ENCODE assay signal across 1 cellular context in genomic region chr16:87382023-87382785, GRCh38.
TF ChIP-seq lines count a peak whose summit lies in the region.

No MANE protein-coding gene starts in this region.

TF ChIP-seq in HepG2, 621 proteins besides CTCF, POLR2A, EP300 and RAD21 (continued from another document and continues in another):
- TF ChIP-seq ZBTB4 (CRISPR knock-in tag; IDR thresholded peaks at IDR 0.05; ENCODE audit: borderline replicate concordance): peak; percentile 65; the same call in 1 of the 2 replicates
- TF ChIP-seq SIN3B (IDR thresholded peaks at IDR 0.05; ENCODE audit: low read length): 0 out of 2 replicates have a peak, but pooled peaks have one; percentile 8
- TF ChIP-seq MAFG (CRISPR knock-in tag; IDR thresholded peaks at IDR 0.05): no peak
- TF ChIP-seq ELF3 (CRISPR knock-in tag; IDR thresholded peaks at IDR 0.05): peak; percentile 87
- TF ChIP-seq GPN1 (CRISPR knock-in tag; IDR thresholded peaks at IDR 0.05; ENCODE audit: borderline replicate concordance): no peak
- TF ChIP-seq ZNF264 (CRISPR knock-in tag; IDR thresholded peaks at IDR 0.05): peak; percentile 85
- peak; percentile 99 for TF ChIP-seq MEIS1 (CRISPR knock-in tag; IDR thresholded peaks at IDR 0.05; ENCODE audit: borderline replicate concordance)
- peak; percentile 64 for TF ChIP-seq ZFY (CRISPR knock-in tag; IDR thresholded peaks at IDR 0.05)
- no peak for TF ChIP-seq ZNF547 (CRISPR knock-in tag; IDR thresholded peaks at IDR 0.05)
- TF ChIP-seq SNAI1 (CRISPR knock-in tag; IDR thresholded peaks at IDR 0.05; ENCODE audit: borderline replicate concordance): no peak
- peak; percentile 82; the same call in 1 of the 2 replicates for TF ChIP-seq ZNF772 (CRISPR knock-in tag; IDR thresholded peaks at IDR 0.05)
- peak; percentile 5; the same call in 1 of the 2 replicates for TF ChIP-seq ZKSCAN1 (IDR thresholded peaks at IDR 0.05; ENCODE audit: low read length)
- TF ChIP-seq, protein P1, sequence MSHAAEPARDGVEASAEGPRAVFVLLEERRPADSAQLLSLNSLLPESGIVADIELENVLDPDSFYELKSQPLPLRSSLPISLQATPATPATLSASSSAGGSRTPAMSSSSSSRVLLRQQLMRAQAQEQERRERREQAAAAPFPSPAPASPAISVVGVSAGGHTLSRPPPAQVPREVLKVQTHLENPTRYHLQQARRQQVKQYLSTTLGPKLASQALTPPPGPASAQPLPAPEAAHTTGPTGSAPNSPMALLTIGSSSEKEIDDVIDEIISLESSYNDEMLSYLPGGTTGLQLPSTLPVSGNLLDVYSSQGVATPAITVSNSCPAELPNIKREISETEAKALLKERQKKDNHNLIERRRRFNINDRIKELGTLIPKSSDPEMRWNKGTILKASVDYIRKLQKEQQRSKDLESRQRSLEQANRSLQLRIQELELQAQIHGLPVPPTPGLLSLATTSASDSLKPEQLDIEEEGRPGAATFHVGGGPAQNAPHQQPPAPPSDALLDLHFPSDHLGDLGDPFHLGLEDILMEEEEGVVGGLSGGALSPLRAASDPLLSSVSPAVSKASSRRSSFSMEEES (CRISPR knock-in tag; IDR thresholded peaks at IDR 0.05): peak; percentile 86
- peak; percentile 52; the same call in 1 of the 2 replicates for TF ChIP-seq ZNF292 (CRISPR knock-in tag; IDR thresholded peaks at IDR 0.05; ENCODE audit: borderline replicate concordance, low read depth)
- peak; percentile 37; the same call in 1 of the 2 replicates for TF ChIP-seq ZNF441 (CRISPR knock-in tag; IDR thresholded peaks at IDR 0.05; ENCODE audit: borderline replicate concordance)
- TF ChIP-seq ZNF782 (CRISPR knock-in tag; IDR thresholded peaks at IDR 0.05; ENCODE audit: borderline replicate concordance): 0 out of 2 replicates have a peak, but pooled peaks have one; percentile 67
- TF ChIP-seq ZNF17 (CRISPR knock-in tag; IDR thresholded peaks at IDR 0.05): no peak
- TF ChIP-seq RFX3 (CRISPR knock-in tag; IDR thresholded peaks at IDR 0.05): no peak
- TF ChIP-seq CBX5 (CRISPR knock-in tag; IDR thresholded peaks at IDR 0.05; ENCODE audit: borderline replicate concordance): no peak; the same call in 1 of the 2 replicates
- TF ChIP-seq, protein P2, sequence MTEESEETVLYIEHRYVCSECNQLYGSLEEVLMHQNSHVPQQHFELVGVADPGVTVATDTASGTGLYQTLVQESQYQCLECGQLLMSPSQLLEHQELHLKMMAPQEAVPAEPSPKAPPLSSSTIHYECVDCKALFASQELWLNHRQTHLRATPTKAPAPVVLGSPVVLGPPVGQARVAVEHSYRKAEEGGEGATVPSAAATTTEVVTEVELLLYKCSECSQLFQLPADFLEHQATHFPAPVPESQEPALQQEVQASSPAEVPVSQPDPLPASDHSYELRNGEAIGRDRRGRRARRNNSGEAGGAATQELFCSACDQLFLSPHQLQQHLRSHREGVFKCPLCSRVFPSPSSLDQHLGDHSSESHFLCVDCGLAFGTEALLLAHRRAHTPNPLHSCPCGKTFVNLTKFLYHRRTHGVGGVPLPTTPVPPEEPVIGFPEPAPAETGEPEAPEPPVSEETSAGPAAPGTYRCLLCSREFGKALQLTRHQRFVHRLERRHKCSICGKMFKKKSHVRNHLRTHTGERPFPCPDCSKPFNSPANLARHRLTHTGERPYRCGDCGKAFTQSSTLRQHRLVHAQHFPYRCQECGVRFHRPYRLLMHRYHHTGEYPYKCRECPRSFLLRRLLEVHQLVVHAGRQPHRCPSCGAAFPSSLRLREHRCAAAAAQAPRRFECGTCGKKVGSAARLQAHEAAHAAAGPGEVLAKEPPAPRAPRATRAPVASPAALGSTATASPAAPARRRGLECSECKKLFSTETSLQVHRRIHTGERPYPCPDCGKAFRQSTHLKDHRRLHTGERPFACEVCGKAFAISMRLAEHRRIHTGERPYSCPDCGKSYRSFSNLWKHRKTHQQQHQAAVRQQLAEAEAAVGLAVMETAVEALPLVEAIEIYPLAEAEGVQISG (CRISPR knock-in tag; IDR thresholded peaks at IDR 0.05): peak; percentile 75
- no peak for TF ChIP-seq RARG (CRISPR knock-in tag; IDR thresholded peaks at IDR 0.05; ENCODE audit: low read depth)
- TF ChIP-seq, protein P3, sequence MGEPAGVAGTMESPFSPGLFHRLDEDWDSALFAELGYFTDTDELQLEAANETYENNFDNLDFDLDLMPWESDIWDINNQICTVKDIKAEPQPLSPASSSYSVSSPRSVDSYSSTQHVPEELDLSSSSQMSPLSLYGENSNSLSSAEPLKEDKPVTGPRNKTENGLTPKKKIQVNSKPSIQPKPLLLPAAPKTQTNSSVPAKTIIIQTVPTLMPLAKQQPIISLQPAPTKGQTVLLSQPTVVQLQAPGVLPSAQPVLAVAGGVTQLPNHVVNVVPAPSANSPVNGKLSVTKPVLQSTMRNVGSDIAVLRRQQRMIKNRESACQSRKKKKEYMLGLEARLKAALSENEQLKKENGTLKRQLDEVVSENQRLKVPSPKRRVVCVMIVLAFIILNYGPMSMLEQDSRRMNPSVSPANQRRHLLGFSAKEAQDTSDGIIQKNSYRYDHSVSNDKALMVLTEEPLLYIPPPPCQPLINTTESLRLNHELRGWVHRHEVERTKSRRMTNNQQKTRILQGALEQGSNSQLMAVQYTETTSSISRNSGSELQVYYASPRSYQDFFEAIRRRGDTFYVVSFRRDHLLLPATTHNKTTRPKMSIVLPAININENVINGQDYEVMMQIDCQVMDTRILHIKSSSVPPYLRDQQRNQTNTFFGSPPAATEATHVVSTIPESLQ (CRISPR knock-in tag; conservative IDR thresholded peaks at IDR 0.05): no peak
- TF ChIP-seq MAFK (conservative IDR thresholded peaks at IDR 0.05 in 1 of 2, IDR thresholded peaks at IDR 0.05 in 1 of 2; ENCODE audit: low read length in 2 of 2): no peak
- TF ChIP-seq ZNF709 (CRISPR knock-in tag; IDR thresholded peaks at IDR 0.05): 0 out of 2 replicates have a peak, but pooled peaks have one; percentile 25
- peak in 1 of 2 experiments; percentile 92; a peak in 2 of 4 replicates for TF ChIP-seq KLF16 (CRISPR knock-in tag; IDR thresholded peaks at IDR 0.05)
- peak; percentile 78 for TF ChIP-seq ERF (CRISPR knock-in tag; IDR thresholded peaks at IDR 0.05)
- TF ChIP-seq SP5 (CRISPR knock-in tag; IDR thresholded peaks at IDR 0.05; ENCODE audit: borderline replicate concordance, low read depth): peak; percentile 87
- peak; percentile 98 for TF ChIP-seq SAP130 (CRISPR knock-in tag; IDR thresholded peaks at IDR 0.05; ENCODE audit: low read depth)
- TF ChIP-seq ZNF839 (CRISPR knock-in tag; IDR thresholded peaks at IDR 0.05; ENCODE audit: borderline replicate concordance): no peak
- TF ChIP-seq ZNF251 (CRISPR knock-in tag; IDR thresholded peaks at IDR 0.05): no peak
- TF ChIP-seq, protein P4, sequence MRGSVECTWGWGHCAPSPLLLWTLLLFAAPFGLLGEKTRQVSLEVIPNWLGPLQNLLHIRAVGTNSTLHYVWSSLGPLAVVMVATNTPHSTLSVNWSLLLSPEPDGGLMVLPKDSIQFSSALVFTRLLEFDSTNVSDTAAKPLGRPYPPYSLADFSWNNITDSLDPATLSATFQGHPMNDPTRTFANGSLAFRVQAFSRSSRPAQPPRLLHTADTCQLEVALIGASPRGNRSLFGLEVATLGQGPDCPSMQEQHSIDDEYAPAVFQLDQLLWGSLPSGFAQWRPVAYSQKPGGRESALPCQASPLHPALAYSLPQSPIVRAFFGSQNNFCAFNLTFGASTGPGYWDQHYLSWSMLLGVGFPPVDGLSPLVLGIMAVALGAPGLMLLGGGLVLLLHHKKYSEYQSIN (CRISPR knock-in tag; IDR thresholded peaks at IDR 0.05; ENCODE audit: borderline replicate concordance): no peak
- TF ChIP-seq ZIK1 (CRISPR knock-in tag; IDR thresholded peaks at IDR 0.05; ENCODE audit: borderline replicate concordance, low read depth): no peak; the same call in 1 of the 2 replicates
- TF ChIP-seq ZNF773 (CRISPR knock-in tag; IDR thresholded peaks at IDR 0.05; ENCODE audit: borderline replicate concordance): no peak
- peak; percentile 91; the same call in 1 of the 2 replicates for TF ChIP-seq ZFP36L1 (CRISPR knock-in tag; IDR thresholded peaks at IDR 0.05)
- no peak for TF ChIP-seq SMC3 (IDR thresholded peaks at IDR 0.05; ENCODE audit: low read length)
- TF ChIP-seq ZNF296 (CRISPR knock-in tag; conservative IDR thresholded peaks at IDR 0.05): no peak
- TF ChIP-seq ATAD3A (CRISPR knock-in tag; IDR thresholded peaks at IDR 0.05): no peak
- no peak for TF ChIP-seq ZNF776 (CRISPR knock-in tag; IDR thresholded peaks at IDR 0.05)
- no peak; the same call in none of the 2 replicates for TF ChIP-seq NKX3-1 (CRISPR knock-in tag; IDR thresholded peaks at IDR 0.05)
- no peak for TF ChIP-seq HNRNPL (IDR thresholded peaks at IDR 0.05; ENCODE audit: low read depth, low read length)
- TF ChIP-seq RNF2 (conservative IDR thresholded peaks at IDR 0.05; ENCODE audit: low read depth): no peak
- no peak for TF ChIP-seq HBP1 (CRISPR knock-in tag; IDR thresholded peaks at IDR 0.05; ENCODE audit: low read depth)
- TF ChIP-seq, protein P5, sequence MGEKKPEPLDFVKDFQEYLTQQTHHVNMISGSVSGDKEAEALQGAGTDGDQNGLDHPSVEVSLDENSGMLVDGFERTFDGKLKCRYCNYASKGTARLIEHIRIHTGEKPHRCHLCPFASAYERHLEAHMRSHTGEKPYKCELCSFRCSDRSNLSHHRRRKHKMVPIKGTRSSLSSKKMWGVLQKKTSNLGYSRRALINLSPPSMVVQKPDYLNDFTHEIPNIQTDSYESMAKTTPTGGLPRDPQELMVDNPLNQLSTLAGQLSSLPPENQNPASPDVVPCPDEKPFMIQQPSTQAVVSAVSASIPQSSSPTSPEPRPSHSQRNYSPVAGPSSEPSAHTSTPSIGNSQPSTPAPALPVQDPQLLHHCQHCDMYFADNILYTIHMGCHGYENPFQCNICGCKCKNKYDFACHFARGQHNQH (CRISPR knock-in tag; IDR thresholded peaks at IDR 0.05): peak; percentile 96
- TF ChIP-seq, protein P6, sequence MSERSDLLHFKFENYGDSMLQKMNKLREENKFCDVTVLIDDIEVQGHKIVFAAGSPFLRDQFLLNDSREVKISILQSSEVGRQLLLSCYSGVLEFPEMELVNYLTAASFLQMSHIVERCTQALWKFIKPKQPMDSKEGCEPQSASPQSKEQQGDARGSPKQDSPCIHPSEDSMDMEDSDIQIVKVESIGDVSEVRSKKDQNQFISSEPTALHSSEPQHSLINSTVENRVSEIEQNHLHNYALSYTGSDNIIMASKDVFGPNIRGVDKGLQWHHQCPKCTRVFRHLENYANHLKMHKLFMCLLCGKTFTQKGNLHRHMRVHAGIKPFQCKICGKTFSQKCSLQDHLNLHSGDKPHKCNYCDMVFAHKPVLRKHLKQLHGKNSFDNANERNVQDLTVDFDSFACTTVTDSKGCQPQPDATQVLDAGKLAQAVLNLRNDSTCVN (CRISPR knock-in tag; IDR thresholded peaks at IDR 0.05; ENCODE audit: borderline replicate concordance): no peak
- TF ChIP-seq PAF1 (CRISPR knock-in tag; IDR thresholded peaks at IDR 0.05): no peak
- no peak for TF ChIP-seq LRRFIP1 (CRISPR knock-in tag; conservative IDR thresholded peaks at IDR 0.05)
- TF ChIP-seq TBP (CRISPR knock-in tag; IDR thresholded peaks at IDR 0.05): no peak
- TF ChIP-seq ZNF713 (CRISPR knock-in tag; IDR thresholded peaks at IDR 0.05): no peak
- no peak; the same call in 1 of the 2 replicates for TF ChIP-seq ZNF564 (CRISPR knock-in tag; IDR thresholded peaks at IDR 0.05)
- TF ChIP-seq PHF20 (CRISPR knock-in tag; IDR thresholded peaks at IDR 0.05): no peak
- peak; percentile 81 for TF ChIP-seq TAF1 (CRISPR knock-in tag; IDR thresholded peaks at IDR 0.05)
- 0 out of 2 replicates have a peak, but pooled peaks have one; percentile 29 for TF ChIP-seq ZNF317 (CRISPR knock-in tag; IDR thresholded peaks at IDR 0.05)
- TF ChIP-seq CBFB (CRISPR knock-in tag; IDR thresholded peaks at IDR 0.05): peak; percentile 80
- no peak for TF ChIP-seq ZNF331 (CRISPR knock-in tag; IDR thresholded peaks at IDR 0.05)
